In the genomic region with DNA sequence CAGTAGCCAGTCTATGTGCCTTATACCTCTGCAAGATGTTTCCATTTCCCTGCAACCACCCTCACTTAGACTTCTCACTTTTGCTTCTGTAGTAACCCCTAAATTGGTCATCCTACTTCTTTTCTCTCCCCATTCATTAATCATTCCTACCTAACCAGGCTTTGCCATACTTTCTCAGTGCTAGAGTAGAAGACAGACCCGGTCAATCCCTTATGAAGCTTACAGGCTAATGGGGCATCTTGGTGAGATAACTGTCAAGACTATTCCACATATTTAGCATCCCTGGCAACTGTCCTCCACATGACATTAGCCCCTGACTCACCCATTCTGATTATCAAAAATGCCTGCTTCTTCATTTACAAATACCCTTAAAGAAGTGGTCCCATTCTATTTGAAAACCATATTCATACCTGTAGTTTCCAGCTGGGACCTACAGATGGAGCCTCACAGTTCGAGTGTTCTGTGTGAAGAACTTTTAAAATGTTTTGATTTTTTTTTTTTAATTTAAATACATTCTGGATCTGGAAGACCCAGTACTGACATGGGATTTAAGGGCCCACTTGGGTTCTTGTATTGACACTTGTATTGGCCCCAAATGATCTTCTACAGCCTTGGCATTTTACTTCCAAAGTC, we compare ENCODE assay signal across 15 cellular contexts. TPM values are rescaled to one million over a fixed set of nuclear protein-coding genes. Genes with fewer than 3 reads are reported as not detected.
DNase-seq lines count a peak whose midpoint lies in the region; ATAC-seq, FAIRE-seq and TF ChIP-seq lines count a peak whose summit lies in the region.
"Had no signal": no experiment of that assay in that cellular context is flagged by ENCODE, and none has a peak within 500 bp of the region (broad histone marks: within the 10 kb centered on the region; RNA-seq: fewer than 3 reads in every experiment).

No MANE protein-coding gene starts in this region.

- no peaks in the 10 kb centered on the region for H3K9me3 Mint-ChIP-seq in astrocyte (ENCODE audit: unreplicated experiment)
- H3K9me3 Mint-ChIP-seq in nephron progenitor cell: no peaks in the 10 kb centered on the region
- no peaks in the 10 kb centered on the region for H3K9me3 Mint-ChIP-seq in activated CD8-positive, alpha-beta T cell treated with anti-CD3 and anti-CD28 coated beads for 36 hours
- H3K9me3 Mint-ChIP-seq: activated T-helper 2 cell treated with anti-CD3 and anti-CD28 coated beads, Interferon-gamma antibody, Interleukin-2, Interleukin-4, amounts not matched to agents 10 μg/mL and 5 μg/mL and 100 μg/mL, durations not matched to agents 14 hours and 24 hours and 36 hours; stimulated activated naive CD8-positive, alpha-beta T cell treated with anti-CD3 and anti-CD28 coated beads, Interleukin-15, amount 100 ng/mL, for 72 hours had no signal

- H3K27ac ChIP-seq in HCT116 (ENCODE audit: low read depth, low read length) (no peak overlapping the region), astrocyte (ENCODE audit: low read depth, low read length) (no peak overlapping the region)
- H3K27ac ChIP-seq: esophagus squamous epithelium had no signal

- H3K36me3 ChIP-seq in HCT116 (ENCODE audit: control insufficient read depth in 1 of 2, insufficient read depth in 2 of 2, low read length in 2 of 2): no peaks in the 10 kb centered on the region
- H3K36me3 ChIP-seq in astrocyte (ENCODE audit: insufficient read depth, low read length): no peaks in the 10 kb centered on the region
- H3K36me3 ChIP-seq: BE2C had no signal

- intact Hi-C loops in HCT116 (cut with micrococcal nuclease): loop anchor here (5.0 kb wide), 2 partner anchors 235 to 265 kb away; no protein-coding TSS in a partner anchor
- intact Hi-C loops in activated CD8-positive, alpha-beta T cell treated with anti-CD3 and anti-CD28 coated beads for 36 hours (cut with micrococcal nuclease): no loop called here

- H3K36me3 Mint-ChIP-seq in astrocyte (ENCODE audit: low read depth, unreplicated experiment) (no peaks in the 10 kb centered on the region), nephron progenitor cell (ENCODE audit: low read depth) (peaks cover 27% of the 10 kb centered on the region)
- peaks cover 22% of the 10 kb centered on the region for H3K36me3 Mint-ChIP-seq in activated CD8-positive, alpha-beta T cell treated with anti-CD3 and anti-CD28 coated beads for 36 hours (ENCODE audit: low read depth)

- TF ChIP-seq POLR2A in HCT116 (IDR thresholded peaks at IDR 0.05; ENCODE audit: borderline replicate concordance, extremely low read depth, insufficient read depth, insufficient read length): no peak

- H3K4me1 Mint-ChIP-seq in astrocyte (ENCODE audit: low read depth, unreplicated experiment) (peaks cover 23% of the 10 kb centered on the region), nephron progenitor cell (peaks cover 12% of the 10 kb centered on the region)
- H3K4me1 Mint-ChIP-seq in activated CD8-positive, alpha-beta T cell treated with anti-CD3 and anti-CD28 coated beads for 36 hours (ENCODE audit: low read depth): peaks cover 2% of the 10 kb centered on the region

- H3K4me3 ChIP-seq in AG09309 (ENCODE audit: control insufficient read depth, low read depth, low read length) (no peak overlapping the region), HCT116 (replicated peaks in 1 of 2; ENCODE audit: low read depth in 1 of 2, low read length in 2 of 2) (no peak overlapping the region), astrocyte (ENCODE audit: insufficient read depth, low read depth, low read length) (no peak overlapping the region), fibroblast of villous mesenchyme (ENCODE audit: low read depth, low read length) (no peak overlapping the region)
- H3K4me3 ChIP-seq: esophagus squamous epithelium had no signal

- ATAC-seq in HCT116: 0 out of 2 replicates have a peak, but pooled peaks have one; percentile 40
- ATAC-seq in activated CD8-positive, alpha-beta T cell treated with anti-CD3 and anti-CD28 coated beads for 36 hours: no peak

- no peaks in the 10 kb centered on the region for H3K79me2 ChIP-seq in HCT116 (ENCODE audit: insufficient read depth, low read length)
- H3K79me2 ChIP-seq in astrocyte (ENCODE audit: insufficient read depth, low read length): no peaks in the 10 kb centered on the region

- H3K27me3 Mint-ChIP-seq in astrocyte (ENCODE audit: low read depth, unreplicated experiment) (no peaks in the 10 kb centered on the region), nephron progenitor cell (ENCODE audit: low read depth, poor library complexity) (peaks cover under 1% of the 10 kb centered on the region)
- H3K27me3 Mint-ChIP-seq in activated CD8-positive, alpha-beta T cell treated with anti-CD3 and anti-CD28 coated beads for 36 hours: no peaks in the 10 kb centered on the region
- H3K27me3 Mint-ChIP-seq: stimulated activated naive CD8-positive, alpha-beta T cell treated with anti-CD3 and anti-CD28 coated beads, Interleukin-15, amount 100 ng/mL, for 72 hours; T-helper 17 cell had no signal

- H3K27me3 ChIP-seq in HCT116 (ENCODE audit: insufficient read depth, low read length): no peaks in the 10 kb centered on the region
- H3K27me3 ChIP-seq in astrocyte (ENCODE audit: insufficient read depth, low read length): no peaks in the 10 kb centered on the region
- H3K27me3 ChIP-seq: esophagus squamous epithelium had no signal

- H4K20me1 ChIP-seq in HCT116 (ENCODE audit: insufficient read depth) (no peaks in the 10 kb centered on the region), astrocyte (ENCODE audit: insufficient read depth, low read length) (no peaks in the 10 kb centered on the region)

- H3K9me2 ChIP-seq in HCT116 (ENCODE audit: insufficient read depth): no peaks in the 10 kb centered on the region

- H3K9me3 ChIP-seq in HCT116 (ENCODE audit: control insufficient read depth in 1 of 2, insufficient read depth in 1 of 2, low read depth in 1 of 2, low read length in 2 of 2) (no peaks in the 10 kb centered on the region), astrocyte (ENCODE audit: insufficient read depth, low read depth, low read length) (no peaks in the 10 kb centered on the region)
- H3K9me3 ChIP-seq: BE2C, esophagus squamous epithelium had no signal

- POLR2A ChIA-PET in HCT116 (lab: Charles Lee): no interaction called here
- POLR2A ChIA-PET in activated CD8-positive, alpha-beta T cell treated with anti-CD3 and anti-CD28 coated beads for 36 hours (lab: Charles Lee): interaction anchor here (1.6 kb wide), 1 partner anchor 199 kb away, joined by 3 read pairs; a partner anchor contains a TSS

- H3K4me2 ChIP-seq in HCT116 (ENCODE audit: low read length) (no peak overlapping the region), astrocyte (ENCODE audit: low read length) (no peak overlapping the region)

- H3K4me3 Mint-ChIP-seq in astrocyte (ENCODE audit: unreplicated experiment) (no peak overlapping the region), nephron progenitor cell (no peak overlapping the region)
- H3K4me3 Mint-ChIP-seq in activated CD8-positive, alpha-beta T cell treated with anti-CD3 and anti-CD28 coated beads for 36 hours: no peak overlapping the region
- H3K4me3 Mint-ChIP-seq: stimulated activated naive CD8-positive, alpha-beta T cell treated with anti-CD3 and anti-CD28 coated beads, Interleukin-15, amount 100 ng/mL, for 72 hours; T-helper 17 cell had no signal

- TF ChIP-seq RAD21 in HCT116 (IDR thresholded peaks at IDR 0.05; ENCODE audit: low read depth): peak; percentile 47

- no peak overlapping the region for H3K27ac Mint-ChIP-seq in astrocyte (ENCODE audit: unreplicated experiment)
- H3K27ac Mint-ChIP-seq in nephron progenitor cell: no peak overlapping the region
- no peak overlapping the region for H3K27ac Mint-ChIP-seq in activated CD8-positive, alpha-beta T cell treated with anti-CD3 and anti-CD28 coated beads for 36 hours
- H3K27ac Mint-ChIP-seq: activated T-helper 2 cell treated with anti-CD3 and anti-CD28 coated beads, Interferon-gamma antibody, Interleukin-2, Interleukin-4, amounts not matched to agents 10 μg/mL and 5 μg/mL and 100 μg/mL, durations not matched to agents 14 hours and 24 hours and 36 hours; T-helper 17 cell had no signal

- H3K9ac ChIP-seq in HCT116 (ENCODE audit: low read length) (no peak overlapping the region), astrocyte (ENCODE audit: low read length) (no peak overlapping the region)

- no peak for FAIRE-seq in astrocyte (lab: Jason Lieb, UNC)
- no peak for FAIRE-seq in RCC 7860 (lab: Jason Lieb, UNC)

- RAD21 ChIA-PET in HCT116 (lab: Charles Lee; ENCODE audit: low non-redundant PET in 1 of 2, low total read pairs in 2 of 2, uncharacterized antibody in 2 of 2, unreplicated experiment in 2 of 2): interaction anchor here (1.0 to 1.4 kb wide), 3 partner anchors 172 to 414 kb away, joined by 3 to 13 read pairs (median 6); no protein-coding TSS in a partner anchor

- H2AFZ ChIP-seq in HCT116 (ENCODE audit: low read depth, low read length, poor library complexity, severe bottlenecking) (peak overlapping the region; percentile 49), astrocyte (ENCODE audit: low read depth, low read length) (no peak overlapping the region)

- no peak for DNase-seq in AG09309 (ENCODE audit: low read depth)
- no peak for DNase-seq in HCT116 (ENCODE audit: low read depth, low spot score)
- no peak for DNase-seq in astrocyte (ENCODE audit: low read depth)
- DNase-seq in fibroblast of villous mesenchyme (ENCODE audit: low read depth): peak; percentile 43
- DNase-seq in nephron progenitor cell: no peak
- DNase-seq in activated CD8-positive, alpha-beta T cell treated with anti-CD3 and anti-CD28 coated beads for 36 hours: no peak
- no peak for DNase-seq in cerebellar nuclear complex (lab: John Stamatoyannopoulos, UW)
- no peak for DNase-seq in RCC 7860 (ENCODE audit: low spot score)
- DNase-seq: activated CD4-positive, alpha-beta T cell treated with anti-CD3 and anti-CD28 coated beads for 48 hours; esophagus squamous epithelium; right cardiac atrium; T-helper 17 cell had no signal

- CTCF ChIA-PET in HCT116 (lab: Charles Lee): interaction anchor here (0.6 to 5.3 kb wide), 17 partner anchors 8 to 414 kb away, joined by 3 to 111 read pairs (median 4); no protein-coding TSS in a partner anchor
- CTCF ChIA-PET in activated CD8-positive, alpha-beta T cell treated with anti-CD3 and anti-CD28 coated beads for 36 hours (lab: Charles Lee): interaction anchor here (0.6 to 8.8 kb wide), 24 partner anchors 7 to 271 kb away, joined by 3 to 122 read pairs (median 3); a partner anchor contains a TSS

- TF ChIP-seq CTCF in AG09309 (IDR thresholded peaks at IDR 0.05; ENCODE audit: control insufficient read depth, insufficient read depth, low read depth, low read length, missing control alignments) (peak; percentile 58), HCT116 (IDR thresholded peaks at IDR 0.05 in 2 of 3, conservative IDR thresholded peaks at IDR 0.05 in 1 of 3; ENCODE audit: borderline replicate concordance in 1 of 3, insufficient read depth in 1 of 3, low read depth in 2 of 3, low read length in 2 of 3) (peak; percentile 35 to 37 (median 36); a peak in 5 of 6 replicates), astrocyte (IDR thresholded peaks at IDR 0.05; ENCODE audit: insufficient read depth, low read depth, low read length) (peak; percentile 39), fibroblast of villous mesenchyme (IDR thresholded peaks at IDR 0.05; ENCODE audit: insufficient read depth, low read depth, low read length) (peak; percentile 50), nephron progenitor cell (IDR thresholded peaks at IDR 0.05) (no peak)
- no peak for TF ChIP-seq CTCF in activated CD8-positive, alpha-beta T cell treated with anti-CD3 and anti-CD28 coated beads for 36 hours (IDR thresholded peaks at IDR 0.05)

- H3K4me1 ChIP-seq in HCT116 (ENCODE audit: control insufficient read depth in 1 of 2, insufficient read depth in 2 of 2, low read length in 2 of 2) (peaks cover 4% of the 10 kb centered on the region in 2 experiments; a peak in 3 of 4 replicates), astrocyte (ENCODE audit: insufficient read depth, low read length) (peaks cover 8% of the 10 kb centered on the region)
- H3K4me1 ChIP-seq: BE2C had no signal

- BruUV-seq in HCT116 (replicated peaks; lab: Mats Ljungman, UMichigan): no TSS peak

RNA-seq across cellular contexts. Expression of a gene that starts 21.0 kb away (rescaled TPM):
- 0.07 TPM for total RNA-seq in HCT116 (2021; ENCODE audit: unreplicated experiment)
- 0.03 and 0.04 TPM in 2 replicates for polyA plus RNA-seq in HCT116 (2012)
- total RNA-seq in astrocyte: 23.4 and 26.0 TPM in 2 replicates
- total RNA-seq in fibroblast of villous mesenchyme: 29.8 and 43.2 TPM in 2 replicates
- total RNA-seq in activated CD8-positive, alpha-beta T cell treated with anti-CD3 and anti-CD28 coated beads for 36 hours: not detected
- total RNA-seq: T-helper 17 cell had no signal

Comparison
In these comparisons a context has a peak if more than half of its experiments do, and no peak if none do; other contexts are left out.
1. CTCF ChIP-seq: peak in AG09309 (single experiment), HCT116 (3 of 3), astrocyte (single experiment) and fibroblast of villous mesenchyme (single experiment); none in nephron progenitor cell (single experiment) and activated CD8-positive, alpha-beta T cell treated with anti-CD3 and anti-CD28 coated beads for 36 hours (single experiment).
2. RNA of a gene that starts 21.0 kb away (total RNA-seq): 29.8 to 43.2 TPM in fibroblast of villous mesenchyme and 23.4 to 26.0 TPM in astrocyte; 0.07 TPM in HCT116 (single experiment) and not detected in activated CD8-positive, alpha-beta T cell treated with anti-CD3 and anti-CD28 coated beads for 36 hours; every median in the first group is over 10 times any median in the second.